1 cellular context compared by ENCODE assay signal in the genomic region with DNA sequence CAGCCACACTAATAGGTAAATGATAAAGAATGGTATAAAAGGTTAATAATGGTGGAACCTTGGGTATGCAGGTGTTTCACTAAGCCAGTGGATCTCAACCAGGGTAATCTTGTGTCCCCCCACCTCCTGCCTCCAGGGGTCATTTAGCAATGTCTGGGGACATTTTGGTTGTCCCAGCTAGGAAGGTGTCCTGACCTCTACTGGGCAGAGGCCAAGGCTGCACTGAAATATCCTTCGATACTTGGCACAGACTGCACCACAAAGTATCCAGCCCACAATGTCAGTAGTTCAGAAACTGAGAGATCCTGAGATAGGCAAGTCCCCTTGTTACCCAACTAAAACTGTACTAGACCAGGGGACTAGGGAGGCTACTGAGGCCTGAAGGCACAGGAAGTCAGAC.
TF ChIP-seq lines count a peak whose summit lies in the region.

No MANE protein-coding gene starts in this region.

TF ChIP-seq in SK-N-SH, 30 proteins besides CTCF, POLR2A, EP300 and RAD21 (continued from another document):
- TF ChIP-seq, protein P1, sequence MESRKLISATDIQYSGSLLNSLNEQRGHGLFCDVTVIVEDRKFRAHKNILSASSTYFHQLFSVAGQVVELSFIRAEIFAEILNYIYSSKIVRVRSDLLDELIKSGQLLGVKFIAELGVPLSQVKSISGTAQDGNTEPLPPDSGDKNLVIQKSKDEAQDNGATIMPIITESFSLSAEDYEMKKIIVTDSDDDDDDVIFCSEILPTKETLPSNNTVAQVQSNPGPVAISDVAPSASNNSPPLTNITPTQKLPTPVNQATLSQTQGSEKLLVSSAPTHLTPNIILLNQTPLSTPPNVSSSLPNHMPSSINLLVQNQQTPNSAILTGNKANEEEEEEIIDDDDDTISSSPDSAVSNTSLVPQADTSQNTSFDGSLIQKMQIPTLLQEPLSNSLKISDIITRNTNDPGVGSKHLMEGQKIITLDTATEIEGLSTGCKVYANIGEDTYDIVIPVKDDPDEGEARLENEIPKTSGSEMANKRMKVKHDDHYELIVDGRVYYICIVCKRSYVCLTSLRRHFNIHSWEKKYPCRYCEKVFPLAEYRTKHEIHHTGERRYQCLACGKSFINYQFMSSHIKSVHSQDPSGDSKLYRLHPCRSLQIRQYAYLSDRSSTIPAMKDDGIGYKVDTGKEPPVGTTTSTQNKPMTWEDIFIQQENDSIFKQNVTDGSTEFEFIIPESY (IDR thresholded peaks at IDR 0.05; ENCODE audit: borderline replicate concordance, low read depth), result no peak
- TF ChIP-seq FOSL2 (IDR thresholded peaks at IDR 0.05; ENCODE audit: borderline replicate concordance, low read depth) (no peak), SMC3 (IDR thresholded peaks at IDR 0.05; ENCODE audit: low read depth, low read length) (no peak), GABPA (IDR thresholded peaks at IDR 0.05; ENCODE audit: low read depth) (no peak), POLR2AphosphoS5 (IDR thresholded peaks at IDR 0.05; ENCODE audit: low read depth, low read length) (no peak), GATA2 (CRISPR knock-in tag; IDR thresholded peaks at IDR 0.05) (no peak), SIN3A (IDR thresholded peaks at IDR 0.05; ENCODE audit: borderline replicate concordance, low read depth, low read length) (no peak), MEF2A (IDR thresholded peaks at IDR 0.05; ENCODE audit: borderline replicate concordance, low read depth) (no peak)
- TF ChIP-seq, protein P2, sequence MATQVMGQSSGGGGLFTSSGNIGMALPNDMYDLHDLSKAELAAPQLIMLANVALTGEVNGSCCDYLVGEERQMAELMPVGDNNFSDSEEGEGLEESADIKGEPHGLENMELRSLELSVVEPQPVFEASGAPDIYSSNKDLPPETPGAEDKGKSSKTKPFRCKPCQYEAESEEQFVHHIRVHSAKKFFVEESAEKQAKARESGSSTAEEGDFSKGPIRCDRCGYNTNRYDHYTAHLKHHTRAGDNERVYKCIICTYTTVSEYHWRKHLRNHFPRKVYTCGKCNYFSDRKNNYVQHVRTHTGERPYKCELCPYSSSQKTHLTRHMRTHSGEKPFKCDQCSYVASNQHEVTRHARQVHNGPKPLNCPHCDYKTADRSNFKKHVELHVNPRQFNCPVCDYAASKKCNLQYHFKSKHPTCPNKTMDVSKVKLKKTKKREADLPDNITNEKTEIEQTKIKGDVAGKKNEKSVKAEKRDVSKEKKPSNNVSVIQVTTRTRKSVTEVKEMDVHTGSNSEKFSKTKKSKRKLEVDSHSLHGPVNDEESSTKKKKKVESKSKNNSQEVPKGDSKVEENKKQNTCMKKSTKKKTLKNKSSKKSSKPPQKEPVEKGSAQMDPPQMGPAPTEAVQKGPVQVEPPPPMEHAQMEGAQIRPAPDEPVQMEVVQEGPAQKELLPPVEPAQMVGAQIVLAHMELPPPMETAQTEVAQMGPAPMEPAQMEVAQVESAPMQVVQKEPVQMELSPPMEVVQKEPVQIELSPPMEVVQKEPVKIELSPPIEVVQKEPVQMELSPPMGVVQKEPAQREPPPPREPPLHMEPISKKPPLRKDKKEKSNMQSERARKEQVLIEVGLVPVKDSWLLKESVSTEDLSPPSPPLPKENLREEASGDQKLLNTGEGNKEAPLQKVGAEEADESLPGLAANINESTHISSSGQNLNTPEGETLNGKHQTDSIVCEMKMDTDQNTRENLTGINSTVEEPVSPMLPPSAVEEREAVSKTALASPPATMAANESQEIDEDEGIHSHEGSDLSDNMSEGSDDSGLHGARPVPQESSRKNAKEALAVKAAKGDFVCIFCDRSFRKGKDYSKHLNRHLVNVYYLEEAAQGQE (IDR thresholded peaks at IDR 0.05; ENCODE audit: low read depth, low read length), result no peak
